ENCODE assay signal across 9 cellular contexts in genomic region chr4:166594326-166594946, GRCh38.
DNase-seq lines count a peak whose midpoint lies in the region; ATAC-seq and TF ChIP-seq lines count a peak whose summit lies in the region.
"Had no signal": no experiment of that assay in that cellular context is flagged by ENCODE, and none has a peak within 500 bp of the region (broad histone marks: within the 10 kb centered on the region; RNA-seq: fewer than 3 reads in every experiment).

No MANE protein-coding gene starts in this region.

- no peaks in the 10 kb centered on the region for H3K4me1 Mint-ChIP-seq in stimulated activated naive B cell treated with anti-CD40 and anti-IgM and Interleukin-4, amounts not matched to agents 10 μg/mL and 1 μg/mL and 100 μg/mL, for 72 hours
- no peaks in the 10 kb centered on the region for H3K4me1 Mint-ChIP-seq in CD8-positive, alpha-beta T cell (ENCODE audit: low read depth)
- H3K4me1 Mint-ChIP-seq: memory B cell had no signal

- H3K4me1 ChIP-seq in Panc1 (ENCODE audit: control insufficient read depth, insufficient read depth, low read length): no peaks in the 10 kb centered on the region
- no peaks in the 10 kb centered on the region for H3K4me1 ChIP-seq in CD8-positive, alpha-beta T cell (ENCODE audit: insufficient read depth, low read length)

- DNase-seq in COR-L47 (lab: John Stamatoyannopoulos, UW): peak; percentile 69
- peak; percentile 44 for DNase-seq in HK-2 (ENCODE audit: unreplicated experiment)
- peak; percentile 10 for DNase-seq in Panc1 (ENCODE audit: low read depth, low spot score)
- peak; percentile 74 for DNase-seq in fibroblast of pulmonary artery (ENCODE audit: low read depth)
- DNase-seq in stimulated activated naive B cell treated with anti-CD40 and anti-IgM and Interleukin-4, amounts not matched to agents 10 μg/mL and 1 μg/mL and 100 μg/mL, for 72 hours: no peak
- DNase-seq in CD8-positive, alpha-beta T cell: no peak
- DNase-seq in stimulated activated CD8-positive, alpha-beta memory T cell treated with anti-CD3 and anti-CD28 coated beads, Interleukin-4, amount 100 ng/mL, for 48 hours: no peak

- H3K4me3 ChIP-seq in Panc1 (ENCODE audit: low read depth in 2 of 2, low read length in 2 of 2) (no peak overlapping the region), fibroblast of pulmonary artery (replicated peaks; ENCODE audit: low read depth, low read length) (no peak overlapping the region)
- no peak overlapping the region for H3K4me3 ChIP-seq in CD8-positive, alpha-beta T cell (ENCODE audit: low read depth, low read length)

- H3K27me3 ChIP-seq in Panc1 (ENCODE audit: control insufficient read depth, insufficient read depth, low read length): no peaks in the 10 kb centered on the region
- H3K27me3 ChIP-seq in CD8-positive, alpha-beta T cell (ENCODE audit: insufficient read depth, low read length): no peaks in the 10 kb centered on the region

- peak; percentile 50 for ATAC-seq in GM19043 (IDR thresholded peaks at IDR 0.05; ENCODE audit: low read depth, unreplicated experiment)
- ATAC-seq in Panc1: peak; percentile 81
- ATAC-seq in stimulated activated naive B cell treated with anti-CD40 and anti-IgM and Interleukin-4, amounts not matched to agents 10 μg/mL and 1 μg/mL and 100 μg/mL, for 72 hours (replicated peaks): peak; percentile 64 to 68
- no peak for ATAC-seq in CD8-positive, alpha-beta T cell

- no peak overlapping the region for H3K4me3 Mint-ChIP-seq in stimulated activated naive B cell treated with anti-CD40 and anti-IgM and Interleukin-4, amounts not matched to agents 10 μg/mL and 1 μg/mL and 100 μg/mL, for 72 hours
- no peak overlapping the region for H3K4me3 Mint-ChIP-seq in CD8-positive, alpha-beta T cell
- H3K4me3 Mint-ChIP-seq: memory B cell had no signal

- H3K36me3 ChIP-seq in Panc1 (ENCODE audit: control insufficient read depth, insufficient read depth, low read length): no peaks in the 10 kb centered on the region
- no peaks in the 10 kb centered on the region for H3K36me3 ChIP-seq in CD8-positive, alpha-beta T cell (ENCODE audit: insufficient read depth, low read length)

- BruUV-seq in Panc1 (replicated peaks; lab: Mats Ljungman, UMichigan): no TSS peak

- H3K27ac Mint-ChIP-seq in stimulated activated naive B cell treated with anti-CD40 and anti-IgM and Interleukin-4, amounts not matched to agents 10 μg/mL and 1 μg/mL and 100 μg/mL, for 72 hours: no peak overlapping the region
- no peak overlapping the region for H3K27ac Mint-ChIP-seq in CD8-positive, alpha-beta T cell
- H3K27ac Mint-ChIP-seq: memory B cell had no signal

- no peaks in the 10 kb centered on the region for H3K36me3 Mint-ChIP-seq in stimulated activated naive B cell treated with anti-CD40 and anti-IgM and Interleukin-4, amounts not matched to agents 10 μg/mL and 1 μg/mL and 100 μg/mL, for 72 hours
- no peaks in the 10 kb centered on the region for H3K36me3 Mint-ChIP-seq in CD8-positive, alpha-beta T cell
- H3K36me3 Mint-ChIP-seq: memory B cell had no signal

- in situ Hi-C loops in Panc1 (cut with HindIII; ENCODE audit: low pct_unique_long_range_greater_than_20kb, low sequenced_read_pairs): no loop called here

- intact Hi-C loops in Panc1 (cut with micrococcal nuclease; ENCODE audit: unreplicated experiment): loop anchor here (2.0 kb wide), 1 partner anchor 428 kb away; no protein-coding TSS in a partner anchor
- intact Hi-C loops in CD8-positive, alpha-beta T cell (cut with DNase I, micrococcal nuclease): no loop called here

- no peak overlapping the region for H3K27ac ChIP-seq in Panc1 (ENCODE audit: low read length)
- H3K27ac ChIP-seq in CD8-positive, alpha-beta T cell (ENCODE audit: low read depth, low read length): no peak overlapping the region

- H3K9me3 ChIP-seq in Panc1 (ENCODE audit: control insufficient read depth, insufficient read depth, low read depth, low read length): no peaks in the 10 kb centered on the region
- H3K9me3 ChIP-seq in CD8-positive, alpha-beta T cell (ENCODE audit: low read length): no peaks in the 10 kb centered on the region

- POLR2A ChIA-PET in Panc1 (lab: Charles Lee): no interaction called here
- POLR2A ChIA-PET in CD8-positive, alpha-beta T cell (lab: Charles Lee): no interaction called here

- no peaks in the 10 kb centered on the region for H3K27me3 Mint-ChIP-seq in stimulated activated naive B cell treated with anti-CD40 and anti-IgM and Interleukin-4, amounts not matched to agents 10 μg/mL and 1 μg/mL and 100 μg/mL, for 72 hours
- H3K27me3 Mint-ChIP-seq in CD8-positive, alpha-beta T cell (ENCODE audit: low read depth): no peaks in the 10 kb centered on the region
- H3K27me3 Mint-ChIP-seq: memory B cell had no signal

- CTCF ChIA-PET in Panc1 (lab: Charles Lee): no interaction called here
- CTCF ChIA-PET in CD8-positive, alpha-beta T cell (lab: Charles Lee): no interaction called here

- TF ChIP-seq CTCF in Panc1 (IDR thresholded peaks at IDR 0.05) (peak; percentile 58), fibroblast of pulmonary artery (IDR thresholded peaks at IDR 0.05; ENCODE audit: low read length, missing control alignments) (peak; percentile 91)
- TF ChIP-seq CTCF in CD8-positive, alpha-beta T cell (IDR thresholded peaks at IDR 0.05): no peak

- no peaks in the 10 kb centered on the region for H3K9me3 Mint-ChIP-seq in stimulated activated naive B cell treated with anti-CD40 and anti-IgM and Interleukin-4, amounts not matched to agents 10 μg/mL and 1 μg/mL and 100 μg/mL, for 72 hours
- H3K9me3 Mint-ChIP-seq in CD8-positive, alpha-beta T cell: peaks cover 8% of the 10 kb centered on the region

Comparison
In these comparisons a context has a peak if more than half of its experiments do, and no peak if none do; other contexts are left out.
1. DNase-seq: peak in COR-L47 (single experiment), HK-2 (single experiment), Panc1 (single experiment) and fibroblast of pulmonary artery (single experiment); none in stimulated activated naive B cell treated with anti-CD40 and anti-IgM and Interleukin-4, amounts not matched to agents 10 μg/mL and 1 μg/mL and 100 μg/mL, for 72 hours (single experiment), CD8-positive, alpha-beta T cell (0 of 7) and stimulated activated CD8-positive, alpha-beta memory T cell treated with anti-CD3 and anti-CD28 coated beads, Interleukin-4, amount 100 ng/mL, for 48 hours (single experiment).